In the genomic region with DNA sequence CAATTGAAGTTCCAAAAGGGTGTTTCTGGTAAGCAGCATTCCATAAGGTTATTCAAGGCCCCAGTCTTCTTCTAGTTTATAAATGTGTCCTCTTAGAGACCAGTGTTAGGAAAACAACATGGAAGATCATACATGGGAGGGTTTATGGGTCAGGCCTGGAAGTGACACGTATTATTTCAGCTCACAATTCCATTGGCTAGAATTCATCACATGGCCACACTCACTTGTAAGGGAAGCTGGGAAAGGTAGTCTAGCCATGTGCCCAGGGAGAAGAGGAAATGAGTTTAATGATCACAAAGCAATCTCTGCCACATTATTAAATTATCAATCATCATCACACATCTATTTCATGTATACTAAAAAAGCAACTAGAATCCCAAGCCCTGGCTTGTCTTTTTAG, we compare ENCODE assay signal across 1 cellular context.
TF ChIP-seq lines count a peak whose summit lies in the region.

No MANE protein-coding gene starts in this region.

TF ChIP-seq in WTC11, 78 proteins besides CTCF, POLR2A, EP300 and RAD21 (continued from another document):
- TF ChIP-seq, protein P1, sequence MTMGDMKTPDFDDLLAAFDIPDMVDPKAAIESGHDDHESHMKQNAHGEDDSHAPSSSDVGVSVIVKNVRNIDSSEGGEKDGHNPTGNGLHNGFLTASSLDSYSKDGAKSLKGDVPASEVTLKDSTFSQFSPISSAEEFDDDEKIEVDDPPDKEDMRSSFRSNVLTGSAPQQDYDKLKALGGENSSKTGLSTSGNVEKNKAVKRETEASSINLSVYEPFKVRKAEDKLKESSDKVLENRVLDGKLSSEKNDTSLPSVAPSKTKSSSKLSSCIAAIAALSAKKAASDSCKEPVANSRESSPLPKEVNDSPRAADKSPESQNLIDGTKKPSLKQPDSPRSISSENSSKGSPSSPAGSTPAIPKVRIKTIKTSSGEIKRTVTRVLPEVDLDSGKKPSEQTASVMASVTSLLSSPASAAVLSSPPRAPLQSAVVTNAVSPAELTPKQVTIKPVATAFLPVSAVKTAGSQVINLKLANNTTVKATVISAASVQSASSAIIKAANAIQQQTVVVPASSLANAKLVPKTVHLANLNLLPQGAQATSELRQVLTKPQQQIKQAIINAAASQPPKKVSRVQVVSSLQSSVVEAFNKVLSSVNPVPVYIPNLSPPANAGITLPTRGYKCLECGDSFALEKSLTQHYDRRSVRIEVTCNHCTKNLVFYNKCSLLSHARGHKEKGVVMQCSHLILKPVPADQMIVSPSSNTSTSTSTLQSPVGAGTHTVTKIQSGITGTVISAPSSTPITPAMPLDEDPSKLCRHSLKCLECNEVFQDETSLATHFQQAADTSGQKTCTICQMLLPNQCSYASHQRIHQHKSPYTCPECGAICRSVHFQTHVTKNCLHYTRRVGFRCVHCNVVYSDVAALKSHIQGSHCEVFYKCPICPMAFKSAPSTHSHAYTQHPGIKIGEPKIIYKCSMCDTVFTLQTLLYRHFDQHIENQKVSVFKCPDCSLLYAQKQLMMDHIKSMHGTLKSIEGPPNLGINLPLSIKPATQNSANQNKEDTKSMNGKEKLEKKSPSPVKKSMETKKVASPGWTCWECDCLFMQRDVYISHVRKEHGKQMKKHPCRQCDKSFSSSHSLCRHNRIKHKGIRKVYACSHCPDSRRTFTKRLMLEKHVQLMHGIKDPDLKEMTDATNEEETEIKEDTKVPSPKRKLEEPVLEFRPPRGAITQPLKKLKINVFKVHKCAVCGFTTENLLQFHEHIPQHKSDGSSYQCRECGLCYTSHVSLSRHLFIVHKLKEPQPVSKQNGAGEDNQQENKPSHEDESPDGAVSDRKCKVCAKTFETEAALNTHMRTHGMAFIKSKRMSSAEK (CRISPR knock-in tag; IDR thresholded peaks at IDR 0.05; ENCODE audit: borderline replicate concordance): no peak
- TF ChIP-seq, protein P2, sequence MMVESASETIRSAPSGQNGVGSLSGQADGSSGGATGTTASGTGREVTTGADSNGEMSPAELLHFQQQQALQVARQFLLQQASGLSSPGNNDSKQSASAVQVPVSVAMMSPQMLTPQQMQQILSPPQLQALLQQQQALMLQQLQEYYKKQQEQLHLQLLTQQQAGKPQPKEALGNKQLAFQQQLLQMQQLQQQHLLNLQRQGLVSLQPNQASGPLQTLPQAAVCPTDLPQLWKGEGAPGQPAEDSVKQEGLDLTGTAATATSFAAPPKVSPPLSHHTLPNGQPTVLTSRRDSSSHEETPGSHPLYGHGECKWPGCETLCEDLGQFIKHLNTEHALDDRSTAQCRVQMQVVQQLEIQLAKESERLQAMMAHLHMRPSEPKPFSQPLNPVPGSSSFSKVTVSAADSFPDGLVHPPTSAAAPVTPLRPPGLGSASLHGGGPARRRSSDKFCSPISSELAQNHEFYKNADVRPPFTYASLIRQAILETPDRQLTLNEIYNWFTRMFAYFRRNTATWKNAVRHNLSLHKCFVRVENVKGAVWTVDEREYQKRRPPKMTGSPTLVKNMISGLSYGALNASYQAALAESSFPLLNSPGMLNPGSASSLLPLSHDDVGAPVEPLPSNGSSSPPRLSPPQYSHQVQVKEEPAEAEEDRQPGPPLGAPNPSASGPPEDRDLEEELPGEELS (CRISPR knock-in tag; IDR thresholded peaks at IDR 0.05): no peak
- TF ChIP-seq NR3C1 (CRISPR knock-in tag; conservative IDR thresholded peaks at IDR 0.05; ENCODE audit: low read depth) (no peak), SOX15 (CRISPR knock-in tag; IDR thresholded peaks at IDR 0.05) (no peak)
